ENCODE assay signal across 10 cellular contexts in the genomic region with DNA sequence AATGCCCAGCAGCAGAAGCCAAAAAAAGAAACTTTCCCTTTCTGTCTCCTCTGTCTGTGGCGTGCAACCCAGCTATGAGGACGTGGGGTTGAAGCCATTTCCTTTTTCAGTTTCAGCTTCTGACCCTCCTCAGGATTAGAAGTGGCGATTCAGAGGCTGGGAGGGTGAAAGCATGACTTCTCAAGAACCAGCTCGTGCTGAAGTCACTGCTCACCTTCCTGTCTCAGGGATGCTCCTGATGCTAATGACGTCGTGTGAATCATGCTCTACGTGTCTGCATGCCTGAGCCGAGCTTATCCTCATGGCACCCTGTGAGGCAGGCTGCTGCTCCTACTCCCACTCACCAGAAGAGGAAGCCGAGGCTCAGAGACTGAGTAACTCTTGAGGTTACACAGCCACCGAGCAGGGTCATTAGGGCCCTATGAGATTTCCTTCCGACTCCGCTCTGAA. TPM values are rescaled to one million over a fixed set of nuclear protein-coding genes. Genes with fewer than 3 reads are reported as not detected.
DNase-seq lines count a peak whose midpoint lies in the region; ATAC-seq and TF ChIP-seq lines count a peak whose summit lies in the region.
"Had no signal": no experiment of that assay in that cellular context is flagged by ENCODE, and none has a peak within 500 bp of the region (broad histone marks: within the 10 kb centered on the region; RNA-seq: fewer than 3 reads in every experiment).

No MANE protein-coding gene starts in this region.

- DNase-seq in activated CD4-positive, CD25-positive, alpha-beta regulatory T cell (lab: John Stamatoyannopoulos, UW): no peak
- DNase-seq in mammary epithelial cell: peak; percentile 78
- peak; percentile 87 for DNase-seq in skeletal muscle cell (ENCODE audit: low read depth)
- no peak for DNase-seq in COR-L47 (lab: John Stamatoyannopoulos, UW)
- no peak for DNase-seq in endothelial cell (ENCODE audit: low spot score)

- H3K27me3 ChIP-seq in mammary epithelial cell (ENCODE audit: insufficient read depth, low read length): no peaks in the 10 kb centered on the region

- TF ChIP-seq CTCF in mammary epithelial cell (conservative IDR thresholded peaks at IDR 0.05 in 1 of 2, IDR thresholded peaks at IDR 0.05 in 1 of 2; ENCODE audit: extremely low read depth in 1 of 2, insufficient read depth in 1 of 2, low read depth in 1 of 2, low read length in 2 of 2): no peak
- no peak for TF ChIP-seq CTCF in endothelial cell (IDR thresholded peaks at IDR 0.05; ENCODE audit: unreplicated experiment)

- H3K27ac ChIP-seq in mammary epithelial cell (ENCODE audit: insufficient read depth, low read depth, low read length): no peak overlapping the region

- CTCF ChIA-PET in mammary epithelial cell (lab: Charles Lee; ENCODE audit: low non-redundant PET): interaction anchor here (0.7 kb wide), 1 partner anchor 8 kb away, joined by 3 read pairs; no protein-coding TSS in a partner anchor

- no peak overlapping the region for H3K4me2 ChIP-seq in mammary epithelial cell (ENCODE audit: insufficient read depth, low read depth, low read length)

- H3K9me3 ChIP-seq in mammary epithelial cell (replicated peaks; ENCODE audit: insufficient read depth, low read length): no peaks in the 10 kb centered on the region

- no peaks in the 10 kb centered on the region for H3K4me1 ChIP-seq in mammary epithelial cell (ENCODE audit: insufficient read depth, low read length)

- H3K79me2 ChIP-seq in mammary epithelial cell (ENCODE audit: insufficient read depth, low read length): no peaks in the 10 kb centered on the region

- peaks cover 23 to 25% (median 24%) of the 10 kb centered on the region in 3 donors for H3K4me1 Mint-ChIP-seq in IgD-negative memory B cell
- peaks cover 5% of the 10 kb centered on the region for H3K4me1 Mint-ChIP-seq in endothelial cell (ENCODE audit: unreplicated experiment)

- no TSS peak for BruUV-seq in mammary epithelial cell (replicated peaks; lab: Mats Ljungman, UMichigan)

- no peaks in the 10 kb centered on the region for H4K20me1 ChIP-seq in mammary epithelial cell (ENCODE audit: insufficient read depth, low read length)

- H3K9me3 Mint-ChIP-seq in IgD-negative memory B cell (no peaks in the 10 kb centered on the region), endothelial cell (ENCODE audit: unreplicated experiment) (no peaks in the 10 kb centered on the region)

- H3K4me3 ChIP-seq in mammary epithelial cell (replicated peaks in 1 of 3; ENCODE audit: insufficient read depth in 1 of 3, low read depth in 2 of 3, low read length in 3 of 3) (no peak overlapping the region), skeletal muscle cell (ENCODE audit: low read depth, low read length) (no peak overlapping the region)

- peak overlapping the region; percentile 3 for H2AFZ ChIP-seq in mammary epithelial cell (ENCODE audit: low read depth, low read length)

- ATAC-seq in activated CD4-positive, CD25-positive, alpha-beta regulatory T cell treated with anti-CD3 and anti-CD28 coated beads, Interleukin-2, amount 50 U/mL, for 24 hours: peak; percentile 76 to 78
- ATAC-seq in GM21619 (IDR thresholded peaks at IDR 0.05; ENCODE audit: unreplicated experiment): peak; percentile 75

- no peaks in the 10 kb centered on the region for H3K36me3 ChIP-seq in mammary epithelial cell (ENCODE audit: insufficient read depth, low read length)

- peak overlapping the region; percentile 52 to 98 (median 94) for H3K27ac Mint-ChIP-seq in IgD-negative memory B cell
- no peak overlapping the region for H3K27ac Mint-ChIP-seq in endothelial cell (ENCODE audit: unreplicated experiment)

- in situ Hi-C loops in mammary epithelial cell (cut with MboI; ENCODE audit: low sequenced_read_pairs in 2 of 2): no loop called here

- H3K4me3 Mint-ChIP-seq in IgD-negative memory B cell: peak overlapping the region in 3 of 4 donors; percentile 12 to 84 (median 68)
- no peak overlapping the region for H3K4me3 Mint-ChIP-seq in endothelial cell (ENCODE audit: unreplicated experiment)

- intact Hi-C loops in mammary epithelial cell (cut with micrococcal nuclease): no loop called here

- dilution Hi-C loops in mammary epithelial cell (cut with HindIII; ENCODE audit: low sequenced_read_pairs): no loop called here

- 54% methylated on average over 10 of the region's 12 CpGs for WGBS in mammary epithelial cell (ENCODE audit: low coverage, missing lambda C conversion rate)

- no peak overlapping the region for H3K9ac ChIP-seq in mammary epithelial cell (ENCODE audit: insufficient read depth, low read length)

- H3K36me3 Mint-ChIP-seq in IgD-negative memory B cell: peaks cover 5% of the 10 kb centered on the region
- no peaks in the 10 kb centered on the region for H3K36me3 Mint-ChIP-seq in endothelial cell (ENCODE audit: low read depth, unreplicated experiment)

- H3K27me3 Mint-ChIP-seq in IgD-negative memory B cell (no peaks in the 10 kb centered on the region), endothelial cell (ENCODE audit: unreplicated experiment) (peaks cover 3% of the 10 kb centered on the region)

RNA-seq across cellular contexts. Expression of gene LPO, which starts 5.7 kb away (rescaled TPM):
- not detected for polyA plus RNA-seq in IgD-negative memory B cell
- not detected for total RNA-seq in mammary epithelial cell
- polyA plus RNA-seq in mammary epithelial cell: not detected
- polyA minus RNA-seq in mammary epithelial cell: not detected
- 0.31 TPM for total RNA-seq in endothelial cell (ENCODE audit: unreplicated experiment)
- total RNA-seq: pulmonary artery endothelial cell had no signal

RNA-seq across cellular contexts. Expression of gene MKS1, which starts 13.7 kb away (rescaled TPM):
- 5.9 TPM for polyA plus RNA-seq in IgD-negative memory B cell
- 10 to 100 TPM; 17.5 to 24.0 TPM for total RNA-seq in mammary epithelial cell
- polyA plus RNA-seq in mammary epithelial cell: 11.4 TPM
- polyA minus RNA-seq in mammary epithelial cell: 30.9 TPM
- total RNA-seq in endothelial cell (ENCODE audit: unreplicated experiment): 27.8 TPM

RNA-seq across cellular contexts. Expression of gene EPX, which starts 40.2 kb away (rescaled TPM):
- polyA plus RNA-seq in IgD-negative memory B cell (not detected), mammary epithelial cell (not detected)
- total RNA-seq in mammary epithelial cell (not detected), endothelial cell (ENCODE audit: unreplicated experiment) (not detected)
- not detected for polyA minus RNA-seq in mammary epithelial cell
- total RNA-seq: pulmonary artery endothelial cell had no signal
- polyA plus RNA-seq: BJ had no signal

RNA-seq across cellular contexts. Expression of gene MPO, which starts 48.0 kb away (rescaled TPM):
- polyA plus RNA-seq in IgD-negative memory B cell: not detected
- total RNA-seq in mammary epithelial cell: not detected
- not detected for polyA plus RNA-seq in mammary epithelial cell
- not detected for polyA minus RNA-seq in mammary epithelial cell
- total RNA-seq in endothelial cell (ENCODE audit: unreplicated experiment): not detected
- polyA plus RNA-seq: BJ had no signal

Comparison
In these comparisons a context has a peak if more than half of its experiments do, and no peak if none do; other contexts are left out.
1. DNase-seq: peak in mammary epithelial cell (single experiment) and skeletal muscle cell (single experiment); none in activated CD4-positive, CD25-positive, alpha-beta regulatory T cell (0 of 4), COR-L47 (single experiment) and endothelial cell (single experiment).